In the genomic region with DNA sequence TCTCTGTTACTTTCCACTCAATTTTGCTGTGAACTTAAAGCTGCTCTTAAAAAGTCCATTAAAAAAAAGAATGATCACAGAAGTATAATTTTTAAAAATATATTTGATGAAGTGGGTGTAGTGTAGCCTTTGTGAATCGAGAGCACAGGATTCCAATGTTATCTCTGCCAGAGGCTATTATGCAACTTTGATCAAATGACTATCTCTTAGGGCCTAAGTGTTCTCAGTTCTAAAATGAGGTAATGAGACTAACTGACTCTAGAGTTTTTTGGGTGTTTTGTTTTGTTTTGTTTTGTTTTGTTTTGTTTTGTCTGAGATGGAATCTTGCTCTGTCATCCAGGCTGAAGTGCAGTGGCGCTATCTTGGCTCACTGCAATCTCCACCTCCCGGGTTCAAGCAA, we compare ENCODE assay signal across 2 cellular contexts.
A peak's percentile ranks its signal among the peaks of the same experiment; 100 is the strongest.
DNase-seq lines count a peak whose midpoint lies in the region; ATAC-seq and TF ChIP-seq lines count a peak whose summit lies in the region.
"Not testable (repeated sequence)": the region's sequence is repeated elsewhere in the genome, so short reads cannot be mapped to it uniquely, and the experiment has no call there.

No MANE protein-coding gene starts in this region.

- DNase-seq in left lobe of liver (ENCODE audit: low spot score): not testable (repeated sequence)

- TF ChIP-seq CTCF in gastroesophageal sphincter (IDR thresholded peaks at IDR 0.05): not testable (repeated sequence)

- H3K27ac ChIP-seq in gastroesophageal sphincter: not testable (repeated sequence)

- TF ChIP-seq EP300 in gastroesophageal sphincter (IDR thresholded peaks at IDR 0.05): not testable (repeated sequence)

- TF ChIP-seq POLR2A in gastroesophageal sphincter (IDR thresholded peaks at IDR 0.05): not testable (repeated sequence)

- not testable (repeated sequence) for H3K36me3 ChIP-seq in gastroesophageal sphincter

- H3K4me1 ChIP-seq in gastroesophageal sphincter: not testable (repeated sequence)

- ATAC-seq in gastroesophageal sphincter (peak; percentile 28), left lobe of liver (peak; percentile 34)

- not testable (repeated sequence) for H3K9me3 ChIP-seq in gastroesophageal sphincter

- H3K4me3 ChIP-seq in gastroesophageal sphincter: not testable (repeated sequence)

- 78 to 100% methylated on average over 1 of the region's 3 CpGs for WGBS in gastroesophageal sphincter (ENCODE audit: low coverage in 1 of 2), 2 donors

- H3K27me3 ChIP-seq in gastroesophageal sphincter: not testable (repeated sequence)
